Comparison of ENCODE assay signal across 8 cellular contexts in the genomic region with DNA sequence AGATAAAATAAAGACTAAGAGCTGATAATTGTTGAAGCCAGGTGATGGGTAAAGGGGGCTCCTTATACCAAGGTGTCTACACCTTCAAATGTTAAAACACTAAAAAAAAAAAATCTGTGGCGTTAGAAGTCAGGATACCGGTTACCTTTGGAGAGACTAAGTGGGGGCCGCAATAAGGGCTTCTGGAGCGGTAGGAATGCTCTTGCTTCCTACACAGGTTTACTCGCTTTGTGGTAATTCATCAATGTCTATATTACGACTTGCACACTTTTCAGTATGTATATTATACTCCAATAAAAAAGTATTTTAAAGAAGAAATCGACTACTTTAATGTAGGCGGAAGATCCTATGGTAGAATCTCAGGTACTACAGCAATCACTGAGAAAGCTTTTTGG. TPM values are rescaled to one million over a fixed set of nuclear protein-coding genes. Genes with fewer than 3 reads are reported as not detected.
DNase-seq lines count a peak whose midpoint lies in the region; ATAC-seq and TF ChIP-seq lines count a peak whose summit lies in the region.

No MANE protein-coding gene starts in this region.

- peak overlapping the region; percentile 64 to 98 (median 94) for H3K27ac Mint-ChIP-seq in CD8-positive, alpha-beta memory T cell
- peak overlapping the region; percentile 97 for H3K27ac Mint-ChIP-seq in endodermal cell

- H3K4me1 Mint-ChIP-seq in CD8-positive, alpha-beta memory T cell: peaks cover 26 to 50% (median 39%) of the 10 kb centered on the region in 3 donors
- H3K4me1 Mint-ChIP-seq in endodermal cell: peaks cover 25% of the 10 kb centered on the region

- WGBS in endodermal cell (ENCODE audit: insufficient coverage in 1 of 2, insufficient read length in 1 of 2), 2 experiments: 57 to 81% methylated on average over 4 to 8 of the region's 8 CpGs

- ATAC-seq in GM21723 (IDR thresholded peaks at IDR 0.05; ENCODE audit: unreplicated experiment) (no peak), GM19324 (IDR thresholded peaks at IDR 0.05; ENCODE audit: low FRiP score, unreplicated experiment) (no peak), HG02588 (IDR thresholded peaks at IDR 0.05; ENCODE audit: unreplicated experiment) (no peak)

- H3K9me3 ChIP-seq in CD8-positive, alpha-beta memory T cell (ENCODE audit: low read length): no peaks in the 10 kb centered on the region
- H3K9me3 ChIP-seq in endodermal cell (ENCODE audit: control insufficient read depth, low read length) (peaks cover 7% of the 10 kb centered on the region), neutrophil (no peaks in the 10 kb centered on the region)

- no peaks in the 10 kb centered on the region for H3K27me3 ChIP-seq in CD8-positive, alpha-beta memory T cell (ENCODE audit: insufficient read depth, low read length, poor library complexity, severe bottlenecking)
- no peaks in the 10 kb centered on the region for H3K27me3 ChIP-seq in endodermal cell (ENCODE audit: control insufficient read depth, insufficient read depth, low read length, poor library complexity, severe bottlenecking)
- no peaks in the 10 kb centered on the region for H3K27me3 ChIP-seq in neutrophil

- H3K4me3 Mint-ChIP-seq in CD8-positive, alpha-beta memory T cell: peak overlapping the region; percentile 87 to 94 (median 94)
- peak overlapping the region; percentile 83 for H3K4me3 Mint-ChIP-seq in endodermal cell

- peaks cover 9% of the 10 kb centered on the region for H3K4me1 ChIP-seq in CD8-positive, alpha-beta memory T cell (ENCODE audit: insufficient read depth, low read length)
- H3K4me1 ChIP-seq in endodermal cell (ENCODE audit: control insufficient read depth, insufficient read depth, low read length) (peaks cover 8% of the 10 kb centered on the region), neutrophil (ENCODE audit: control insufficient read depth in 1 of 2, insufficient read depth in 1 of 2, low read depth in 1 of 2, low read length in 1 of 2) (peaks cover 11 to 15% of the 10 kb centered on the region in 2 experiments)

- POLR2A ChIA-PET in CD8-positive, alpha-beta memory T cell (lab: Charles Lee): interaction anchor here (0.7 to 2.0 kb wide), 2 partner anchors 12 to 14 kb away, joined by 3 to 27 read pairs; partner anchors contain the start of genes MRPS27 and PTCD2

- no peak for DNase-seq in CD8-positive, alpha-beta memory T cell
- DNase-seq in NCI-H69 (lab: John Stamatoyannopoulos, UW): peak; percentile 64
- DNase-seq in endodermal cell: no peak
- no peak for DNase-seq in DMS114 treated with DMSO at 0.1 percent for 48 hours (lab: John Stamatoyannopoulos, UW; ENCODE audit: unreplicated experiment)

- no peak for TF ChIP-seq CTCF in endodermal cell (conservative IDR thresholded peaks at IDR 0.05)
- no peak for TF ChIP-seq CTCF in neutrophil (IDR thresholded peaks at IDR 0.05)

- peak overlapping the region; percentile 95 for H3K27ac ChIP-seq in CD8-positive, alpha-beta memory T cell (ENCODE audit: low read depth, low read length)
- H3K27ac ChIP-seq in endodermal cell (ENCODE audit: low read depth, low read length) (peak overlapping the region; percentile 84), neutrophil (peak overlapping the region; percentile 75)

- peak overlapping the region; percentile 89 for H3K4me3 ChIP-seq in CD8-positive, alpha-beta memory T cell (ENCODE audit: low read length)
- H3K4me3 ChIP-seq in endodermal cell (ENCODE audit: low read length) (peak overlapping the region; percentile 80), neutrophil (ENCODE audit: low read depth in 1 of 2, low read length in 1 of 2) (peak overlapping the region; percentile 80 to 83)

- peak overlapping the region; percentile 72 for H3K9ac ChIP-seq in endodermal cell (ENCODE audit: extremely low read depth, low read length, poor library complexity, severe bottlenecking)

- CTCF ChIA-PET in CD8-positive, alpha-beta memory T cell (lab: Charles Lee): interaction anchor here (0.7 to 3.4 kb wide), 9 partner anchors 14 to 173 kb away, joined by 3 to 54 read pairs (median 3); partner anchors contain the start of genes MRPS27 and PTCD2

- peaks cover 0 to 35% (median 9%) of the 10 kb centered on the region in 3 donors for H3K36me3 Mint-ChIP-seq in CD8-positive, alpha-beta memory T cell
- peaks cover 23% of the 10 kb centered on the region for H3K36me3 Mint-ChIP-seq in endodermal cell (ENCODE audit: low read depth)

- peaks cover 5% of the 10 kb centered on the region for H3K36me3 ChIP-seq in CD8-positive, alpha-beta memory T cell (ENCODE audit: insufficient read depth, low read length)
- H3K36me3 ChIP-seq in endodermal cell (ENCODE audit: control insufficient read depth, insufficient read depth, low read length) (peaks cover 45% of the 10 kb centered on the region), neutrophil (peaks cover 6% of the 10 kb centered on the region)

- H3K9me3 Mint-ChIP-seq in CD8-positive, alpha-beta memory T cell: no peaks in the 10 kb centered on the region
- no peaks in the 10 kb centered on the region for H3K9me3 Mint-ChIP-seq in endodermal cell

- H3K27me3 Mint-ChIP-seq in CD8-positive, alpha-beta memory T cell: peaks cover 0 to 2% of the 10 kb centered on the region in 2 donors
- H3K27me3 Mint-ChIP-seq in endodermal cell (ENCODE audit: insufficient read depth): no peaks in the 10 kb centered on the region

RNA-seq across cellular contexts. Expression of gene MRPS27, which starts 12.5 kb away (rescaled TPM):
- 10 to 100 TPM; 86.9 to 91.9 TPM for total RNA-seq in CD8-positive, alpha-beta memory T cell
- polyA plus RNA-seq in CD8-positive, alpha-beta memory T cell: 35.9 TPM
- 10 to 100 TPM; 55.2 to 80.8 TPM for total RNA-seq in endodermal cell
- 68.4 TPM for polyA plus RNA-seq in endodermal cell (2013, experiment 1 of 2)
- 64.3 TPM for polyA plus RNA-seq in endodermal cell (2013, experiment 2 of 2)

RNA-seq across cellular contexts. Expression of gene PTCD2, which starts 12.6 kb away (rescaled TPM):
- 10 to 100 TPM; 14.0 to 15.0 TPM for total RNA-seq in CD8-positive, alpha-beta memory T cell
- polyA plus RNA-seq in CD8-positive, alpha-beta memory T cell: 2.6 TPM
- 10 to 100 TPM in 1 of 2 donors, 1 to 10 TPM in 1; 9.5 to 13.4 TPM for total RNA-seq in endodermal cell
- polyA plus RNA-seq in endodermal cell (2013, experiment 1 of 2): 10.5 TPM
- polyA plus RNA-seq in endodermal cell (2013, experiment 2 of 2): 8.8 TPM
